ENCODE assay signal across 8 cellular contexts in genomic region chr16:66880288-66881013, GRCh38. TPM values are rescaled to one million over a fixed set of nuclear protein-coding genes. Genes with fewer than 3 reads are reported as not detected.
DNase-seq lines count a peak whose midpoint lies in the region; ATAC-seq lines count a peak whose summit lies in the region.

PDP2 (plus strand) TSS chr16:66880515; CDS start chr16:66884285, 3,770 bp downstream.

- peaks cover 14% of the 10 kb centered on the region for H3K36me3 Mint-ChIP-seq in activated CD4-positive, alpha-beta T cell treated with anti-CD3 and anti-CD28 coated beads, Interleukin-2, amount 10 ng/mL, durations not matched to agents 7 days and 5 days (ENCODE audit: low read depth)

- H3K27me3 Mint-ChIP-seq in activated CD4-positive, alpha-beta T cell treated with anti-CD3 and anti-CD28 coated beads, Interleukin-2, amount 10 ng/mL, durations not matched to agents 7 days and 5 days = no peaks in the 10 kb centered on the region

- peak; percentile 86 for ATAC-seq in HG03457 (IDR thresholded peaks at IDR 0.05; ENCODE audit: unreplicated experiment)

- peaks cover 7% of the 10 kb centered on the region for H3K9me3 ChIP-seq in BLaER1

- H3K9me3 Mint-ChIP-seq in activated CD4-positive, alpha-beta T cell treated with anti-CD3 and anti-CD28 coated beads, Interleukin-2, amount 10 ng/mL, durations not matched to agents 7 days and 5 days = peaks cover 3% of the 10 kb centered on the region

- CTCF ChIA-PET in activated CD4-positive, alpha-beta T cell treated with anti-CD3 and anti-CD28 coated beads, Interleukin-2, amount 10 ng/mL, durations not matched to agents 7 days and 5 days (lab: Charles Lee) = interaction anchor here (1.0 to 4.7 kb wide), 9 partner anchors 7 to 52 kb away, joined by 3 to 49 read pairs (median 5); partner anchors contain the start of genes CDH16 and NAE1

- peaks cover 48% of the 10 kb centered on the region for H3K4me1 Mint-ChIP-seq in activated CD4-positive, alpha-beta T cell treated with anti-CD3 and anti-CD28 coated beads, Interleukin-2, amount 10 ng/mL, durations not matched to agents 7 days and 5 days

- H3K4me3 ChIP-seq in BLaER1 = peak within 1 kb of the TSS; percentile 94

- H3K27ac Mint-ChIP-seq in activated CD4-positive, alpha-beta T cell treated with anti-CD3 and anti-CD28 coated beads, Interleukin-2, amount 10 ng/mL, durations not matched to agents 7 days and 5 days = peak within 1 kb of the TSS; percentile 94

- H3K27me3 ChIP-seq in BLaER1 = no peaks in the 10 kb centered on the region

- peaks cover 29% of the 10 kb centered on the region for H3K36me3 ChIP-seq in BLaER1

- POLR2A ChIA-PET in activated CD4-positive, alpha-beta T cell treated with anti-CD3 and anti-CD28 coated beads, Interleukin-2, amount 10 ng/mL, durations not matched to agents 7 days and 5 days (lab: Charles Lee) = interaction anchor here (1.3 kb wide), 1 partner anchor 53 kb away, joined by 3 read pairs; no protein-coding TSS in a partner anchor

- H3K4me2 ChIP-seq in BLaER1 = peak within 1 kb of the TSS; percentile 96

- H4K20me1 ChIP-seq in BLaER1 = peaks cover 47% of the 10 kb centered on the region

- H3K27ac ChIP-seq in BLaER1 = peak within 1 kb of the TSS; percentile 90

- H3K4me3 Mint-ChIP-seq in activated CD4-positive, alpha-beta T cell treated with anti-CD3 and anti-CD28 coated beads, Interleukin-2, amount 10 ng/mL, durations not matched to agents 7 days and 5 days = peak within 1 kb of the TSS; percentile 100

- peak within 1 kb of the TSS; percentile 91 for H3K9ac ChIP-seq in BLaER1

- DNase-seq in GM19240 (ENCODE audit: insufficient read length, low spot score) (peak; percentile 75), NCI-H524 (lab: John Stamatoyannopoulos, UW) (peak; percentile 98), cortex of kidney (lab: John Stamatoyannopoulos, UW) (peak; percentile 82), left kidney (ENCODE audit: low read depth, low spot score) (peak; percentile 98)
- DNase-seq in activated CD4-positive, alpha-beta T cell treated with anti-CD3 and anti-CD28 coated beads, Interleukin-2, amount 10 ng/mL, durations not matched to agents 7 days and 5 days = peak; percentile 94
- DNase-seq in stimulated activated CD4-positive, alpha-beta T cell treated with anti-CD3 and anti-CD28 coated beads, Interleukin-1b, Interleukin-23, amount 100 ng/mL, for 48 hours = peak; percentile 92

- H3K4me1 ChIP-seq in BLaER1 = peaks cover 91% of the 10 kb centered on the region

RNA-seq across cellular contexts. Expression of gene PDP2, which starts in this region (rescaled TPM):
- total RNA-seq in activated CD4-positive, alpha-beta T cell treated with anti-CD3 and anti-CD28 coated beads, Interleukin-2, amount 10 ng/mL, durations not matched to agents 7 days and 5 days = 10 to 100 TPM; 20.8 to 21.4 TPM

Comparison
In these comparisons a context has a peak if more than half of its experiments do, and no peak if none do; other contexts are left out.
1. Peak in every context shown above with its lines: DNase-seq, ATAC-seq, H3K4me3 ChIP-seq and H3K27ac ChIP-seq.